Comparison of ENCODE assay signal across 1 cellular context in genomic region chr16:89720520-89720858, GRCh38.
A peak's percentile ranks its signal among the peaks of the same experiment; 100 is the strongest.
TF ChIP-seq lines count a peak whose summit lies in the region.

No MANE protein-coding gene starts in this region.

TF ChIP-seq in K562, 482 proteins besides CTCF, POLR2A, EP300 and RAD21 (continues in another document):
- 0 out of 2 replicates have a peak, but pooled peaks have one; percentile 14 for TF ChIP-seq ZBED1 (IDR thresholded peaks at IDR 0.05)
- no peak for TF ChIP-seq BCLAF1 (IDR thresholded peaks at IDR 0.05; ENCODE audit: borderline replicate concordance in 1 of 2, control insufficient read depth in 1 of 2, low read depth in 2 of 2, low read length in 1 of 2)
- TF ChIP-seq SRF (CRISPR knock-in tag; IDR thresholded peaks at IDR 0.05): 0 out of 4 replicates have a peak, but pooled peaks of 1 of the 2 experiments have one; percentile 9
- peak; percentile 26; the same call in 1 of the 2 replicates for TF ChIP-seq ZC3H4 (CRISPR knock-in tag; IDR thresholded peaks at IDR 0.05; ENCODE audit: borderline replicate concordance)
- TF ChIP-seq HOXB6 (CRISPR knock-in tag; IDR thresholded peaks at IDR 0.05; ENCODE audit: borderline replicate concordance): no peak
- peak; percentile 64; the same call in 1 of the 2 replicates for TF ChIP-seq AFF4 (CRISPR knock-in tag; IDR thresholded peaks at IDR 0.05)
- 0 out of 2 replicates have a peak, but pooled peaks have one; percentile 5 for TF ChIP-seq FOXP1 (CRISPR knock-in tag; IDR thresholded peaks at IDR 0.05)
- no peak for TF ChIP-seq ZNF830 (CRISPR knock-in tag; IDR thresholded peaks at IDR 0.05)
- peak; percentile 8 for TF ChIP-seq STAG1 (CRISPR knock-in tag; IDR thresholded peaks at IDR 0.05; ENCODE audit: borderline replicate concordance)
- TF ChIP-seq SOX6 (IDR thresholded peaks at IDR 0.05): no peak
- TF ChIP-seq ZNF24 (IDR thresholded peaks at IDR 0.05): peak; percentile 72; the same call in 1 of the 2 replicates
- TF ChIP-seq RERE (CRISPR knock-in tag; IDR thresholded peaks at IDR 0.05; ENCODE audit: borderline replicate concordance): 0 out of 2 replicates have a peak, but pooled peaks have one; percentile 16
- TF ChIP-seq ELF4 (CRISPR knock-in tag; IDR thresholded peaks at IDR 0.05): no peak
- TF ChIP-seq ILF3 (IDR thresholded peaks at IDR 0.05; ENCODE audit: borderline replicate concordance): peak; percentile 82; the same call in 1 of the 2 replicates
- TF ChIP-seq BRCA1 (IDR thresholded peaks at IDR 0.05): no peak
- 0 out of 2 replicates have a peak, but pooled peaks have one; percentile 78 for TF ChIP-seq BRCA1 (CRISPR knock-in tag; IDR thresholded peaks at IDR 0.05)
- 0 out of 2 replicates have a peak, but pooled peaks have one; percentile 73 for TF ChIP-seq PREB (CRISPR knock-in tag; IDR thresholded peaks at IDR 0.05)
- TF ChIP-seq NFYB (IDR thresholded peaks at IDR 0.05; ENCODE audit: extremely low read depth, insufficient read length): no peak
- no peak for TF ChIP-seq ELF1 (tag; IDR thresholded peaks at IDR 0.05)
- TF ChIP-seq PHF8 (IDR thresholded peaks at IDR 0.05; ENCODE audit: borderline replicate concordance, low read length): peak; percentile 35; the same call in 1 of the 2 replicates
- TF ChIP-seq KAT7 (CRISPR knock-in tag; IDR thresholded peaks at IDR 0.05; ENCODE audit: borderline replicate concordance): peak; percentile 84; the same call in 1 of the 2 replicates
- peak; percentile 72 for TF ChIP-seq KDM5B (IDR thresholded peaks at IDR 0.05; ENCODE audit: insufficient replicate concordance, low read depth, low read length)
- peak; percentile 84; the same call in 1 of the 2 replicates for TF ChIP-seq STAT6 (CRISPR knock-in tag; IDR thresholded peaks at IDR 0.05)
- peak; percentile 84 for TF ChIP-seq SAP30 (IDR thresholded peaks at IDR 0.05; ENCODE audit: borderline replicate concordance, insufficient read depth, low read depth, low read length, poor library complexity, severe bottlenecking)
- peak; percentile 18; the same call in 1 of the 2 replicates for TF ChIP-seq ZBTB34 (CRISPR knock-in tag; IDR thresholded peaks at IDR 0.05)
- no peak for TF ChIP-seq SMAD1 (IDR thresholded peaks at IDR 0.05; ENCODE audit: low read depth, low read length, partially characterized antibody)
- no peak for TF ChIP-seq CREB3 (tag; conservative IDR thresholded peaks at IDR 0.05; ENCODE audit: low read depth)
- TF ChIP-seq PHB2 (IDR thresholded peaks at IDR 0.05; ENCODE audit: low read depth): no peak
- TF ChIP-seq ZNF76 (CRISPR knock-in tag; IDR thresholded peaks at IDR 0.05; ENCODE audit: borderline replicate concordance): 0 out of 2 replicates have a peak, but pooled peaks have one; percentile 4
- peak; percentile 62 for TF ChIP-seq CHD1 (IDR thresholded peaks at IDR 0.05; ENCODE audit: low read length)
- 0 out of 2 replicates have a peak, but pooled peaks have one; percentile 25 for TF ChIP-seq HMGXB4 (CRISPR knock-in tag; IDR thresholded peaks at IDR 0.05)
- no peak for TF ChIP-seq MYNN (IDR thresholded peaks at IDR 0.05)
- no peak for TF ChIP-seq MYNN (CRISPR knock-in tag; IDR thresholded peaks at IDR 0.05)
